Comparison of ENCODE assay signal across 1 cellular context in the genomic region with DNA sequence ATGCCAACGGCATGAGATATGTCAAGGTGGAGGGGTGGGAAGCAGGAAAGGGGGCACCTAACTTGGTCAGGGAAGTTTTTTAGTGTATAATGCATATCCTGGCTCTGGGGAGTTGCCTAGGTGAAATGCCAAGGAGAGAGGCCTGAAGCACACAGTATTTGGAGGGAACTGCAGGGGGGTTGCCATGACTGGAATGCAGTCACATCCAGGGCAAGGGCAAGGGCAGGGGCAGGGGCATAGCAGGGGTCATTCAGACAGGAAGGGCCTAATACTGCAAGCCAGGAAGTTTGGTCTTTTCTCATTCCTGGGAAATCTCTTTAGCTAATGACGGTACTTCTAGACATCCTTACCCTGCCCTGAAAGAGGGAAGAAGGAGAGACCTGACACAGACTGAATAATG.
TF ChIP-seq lines count a peak whose summit lies in the region.

No MANE protein-coding gene starts in this region.

TF ChIP-seq in HepG2, 621 proteins besides CTCF, POLR2A, EP300 and RAD21 (continued from another document):
- TF ChIP-seq ZNF652 (CRISPR knock-in tag; IDR thresholded peaks at IDR 0.05; ENCODE audit: borderline replicate concordance, low read depth) (no peak), PTBP1 (IDR thresholded peaks at IDR 0.05; ENCODE audit: low read depth, low read length, poor library complexity, severe bottlenecking) (no peak), ZNF737 (CRISPR knock-in tag; IDR thresholded peaks at IDR 0.05; ENCODE audit: borderline replicate concordance) (no peak), ZNF317 (CRISPR knock-in tag; IDR thresholded peaks at IDR 0.05) (no peak), ZMYM3 (CRISPR knock-in tag; IDR thresholded peaks at IDR 0.05) (no peak), AGO1 (IDR thresholded peaks at IDR 0.05; ENCODE audit: low read depth, low read length, poor library complexity, severe bottlenecking) (no peak), HNF4A (CRISPR knock-in tag; IDR thresholded peaks at IDR 0.05) (no peak), ZNF841 (CRISPR knock-in tag; IDR thresholded peaks at IDR 0.05; ENCODE audit: borderline replicate concordance) (no peak), SRY (CRISPR knock-in tag; IDR thresholded peaks at IDR 0.05) (no peak), ZNF138 (CRISPR knock-in tag; IDR thresholded peaks at IDR 0.05; ENCODE audit: low read depth) (no peak), ZNF33A (CRISPR knock-in tag; IDR thresholded peaks at IDR 0.05; ENCODE audit: borderline replicate concordance) (no peak)
- TF ChIP-seq, protein P1, sequence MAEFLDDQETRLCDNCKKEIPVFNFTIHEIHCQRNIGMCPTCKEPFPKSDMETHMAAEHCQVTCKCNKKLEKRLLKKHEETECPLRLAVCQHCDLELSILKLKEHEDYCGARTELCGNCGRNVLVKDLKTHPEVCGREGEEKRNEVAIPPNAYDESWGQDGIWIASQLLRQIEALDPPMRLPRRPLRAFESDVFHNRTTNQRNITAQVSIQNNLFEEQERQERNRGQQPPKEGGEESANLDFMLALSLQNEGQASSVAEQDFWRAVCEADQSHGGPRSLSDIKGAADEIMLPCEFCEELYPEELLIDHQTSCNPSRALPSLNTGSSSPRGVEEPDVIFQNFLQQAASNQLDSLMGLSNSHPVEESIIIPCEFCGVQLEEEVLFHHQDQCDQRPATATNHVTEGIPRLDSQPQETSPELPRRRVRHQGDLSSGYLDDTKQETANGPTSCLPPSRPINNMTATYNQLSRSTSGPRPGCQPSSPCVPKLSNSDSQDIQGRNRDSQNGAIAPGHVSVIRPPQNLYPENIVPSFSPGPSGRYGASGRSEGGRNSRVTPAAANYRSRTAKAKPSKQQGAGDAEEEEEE (CRISPR knock-in tag; IDR thresholded peaks at IDR 0.05; ENCODE audit: borderline replicate concordance), result no peak
TF ChIP-seq in HepG2: peak in this region for 0.
